In the genomic region with DNA sequence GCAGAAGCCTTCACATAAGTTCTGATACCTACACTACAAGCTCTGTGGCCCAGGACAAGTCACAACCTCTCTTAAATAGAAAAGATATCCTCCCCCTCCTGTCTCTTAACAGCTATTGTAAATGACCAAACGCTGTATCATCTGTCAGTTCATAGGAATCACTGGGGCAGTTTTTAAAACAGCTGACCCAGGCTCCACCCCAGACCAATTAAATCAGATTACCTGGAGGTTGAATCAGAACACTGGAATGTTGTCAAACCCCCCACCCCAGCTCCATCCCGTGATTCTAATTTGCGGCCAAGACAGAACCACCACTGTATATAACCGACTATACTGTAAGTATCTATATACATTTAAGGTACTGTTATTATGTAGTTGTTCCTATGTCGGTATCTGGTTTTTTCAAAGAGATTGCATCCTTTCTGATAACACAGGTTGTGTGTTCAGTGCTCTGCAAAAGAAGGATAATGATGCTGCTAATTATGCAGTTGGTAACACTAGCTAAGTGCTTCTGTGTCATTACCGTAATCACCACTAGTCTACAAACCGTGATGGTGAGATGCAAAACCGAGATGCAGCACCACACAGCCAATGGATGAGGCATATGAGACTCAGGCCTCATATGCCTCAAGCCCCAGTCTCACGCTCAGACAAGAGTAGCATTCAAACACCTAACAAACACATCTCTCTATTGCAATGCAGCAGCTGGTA, we compare ENCODE assay signal across 10 cellular contexts. TPM values are rescaled to one million over a fixed set of nuclear protein-coding genes. Genes with fewer than 3 reads are reported as not detected.
DNase-seq lines count a peak whose midpoint lies in the region; ATAC-seq and TF ChIP-seq lines count a peak whose summit lies in the region.
"Had no signal": no experiment of that assay in that cellular context is flagged by ENCODE, and none has a peak within 500 bp of the region (broad histone marks: within the 10 kb centered on the region; RNA-seq: fewer than 3 reads in every experiment).

No MANE protein-coding gene starts in this region.

- no peak overlapping the region for H3T11ph ChIP-seq in H9 (ENCODE audit: low read length)

- intact Hi-C loops in OCI-LY7 (cut with micrococcal nuclease; ENCODE audit: unreplicated experiment), result no loop called here

- H3K4ac ChIP-seq in H9 (ENCODE audit: low read depth, low read length), result no peak overlapping the region

- H2BK5ac ChIP-seq in H9 (ENCODE audit: insufficient read length, low read length), result no peak overlapping the region

- peaks cover 0 to 10% (median 5%) of the 10 kb centered on the region in 3 experiments; a peak in 5 of 7 replicates for H3K36me3 Mint-ChIP-seq in H9 (ENCODE audit: insufficient read depth in 1 of 3, low read depth in 3 of 3)

- H3K4me2 ChIP-seq in H9 (ENCODE audit: insufficient read depth, insufficient read length, low read length) (no peak overlapping the region), OCI-LY7 (ENCODE audit: low read length) (no peak overlapping the region)

- H3K79me2 ChIP-seq in H9 (ENCODE audit: insufficient read depth, low read length) (no peaks in the 10 kb centered on the region), OCI-LY7 (ENCODE audit: insufficient read depth, low read depth, low read length) (no peaks in the 10 kb centered on the region)

- peaks cover 8% of the 10 kb centered on the region for H3K36me3 ChIP-seq in OCI-LY7 (ENCODE audit: insufficient read depth, low read length)

- H4K20me1 ChIP-seq in H9 (ENCODE audit: control insufficient read depth, insufficient read depth, insufficient read length) (peaks cover 3% of the 10 kb centered on the region), OCI-LY7 (ENCODE audit: insufficient read depth, low read length) (no peaks in the 10 kb centered on the region)

- H3K4me3 ChIP-seq in OCI-LY7 (ENCODE audit: low read depth, low read length, poor library complexity, severe bottlenecking), result no peak overlapping the region
- H3K4me3 ChIP-seq in retinal pigment epithelial cell (ENCODE audit: low read length), result peak overlapping the region; percentile 80

- no peak overlapping the region for H2BK120ac ChIP-seq in H9 (ENCODE audit: low read depth, low read length, poor library complexity, severe bottlenecking)

- no peaks in the 10 kb centered on the region for H3K79me1 ChIP-seq in H9 (ENCODE audit: insufficient read depth, low read depth, low read length, poor library complexity, severe bottlenecking)

- peaks cover 59% of the 10 kb centered on the region for H3K27me3 Mint-ChIP-seq in H9 (ENCODE audit: low read depth)

- CTCF ChIA-PET in OCI-LY7 (lab: Charles Lee; ENCODE audit: unreplicated experiment), result interaction anchor here (0.6 to 0.8 kb wide), 2 partner anchors 163 to 285 kb away, joined by 3 to 10 read pairs; no protein-coding TSS in a partner anchor

- POLR2A ChIA-PET in OCI-LY7 (lab: Charles Lee), result interaction anchor here (0.6 kb wide), 1 partner anchor 264 kb away, joined by 3 read pairs; no protein-coding TSS in a partner anchor

- TF ChIP-seq CTCF in H9 (conservative IDR thresholded peaks at IDR 0.05) (peak; percentile 45), OCI-LY7 (conservative IDR thresholded peaks at IDR 0.05; ENCODE audit: low read length) (peak; percentile 43; the same call in 1 of the 2 replicates), retinal pigment epithelial cell (conservative IDR thresholded peaks at IDR 0.05; ENCODE audit: low read depth, low read length) (peak; percentile 47)

- H3K9me3 Mint-ChIP-seq in H9, result peaks cover 4 to 6% of the 10 kb centered on the region in 2 experiments; a peak in 3 of 5 replicates
- H3K9me3 Mint-ChIP-seq: activated CD4-positive, alpha-beta memory T cell treated with anti-CD3 and anti-CD28 coated beads, Interleukin-2, amount 10 ng/mL, durations not matched to agents 7 days and 5 days had no signal

- H2AFZ ChIP-seq in H9 (ENCODE audit: low read length), result no peak overlapping the region
- no peak overlapping the region for H2AFZ ChIP-seq in OCI-LY7 (ENCODE audit: low read length)

- peaks cover 11% of the 10 kb centered on the region for H3K23me2 ChIP-seq in H9 (ENCODE audit: insufficient read length, low read depth, low read length, poor library complexity, severe bottlenecking)

- no peak overlapping the region for H3K18ac ChIP-seq in H9 (ENCODE audit: insufficient read length, low read depth, low read length)

- H3K56ac ChIP-seq in H9 (ENCODE audit: insufficient read length, low read depth, low read length), result no peak overlapping the region

- no CpG with 5 or more reads among the region's 9 CpGs for WGBS in H9 (ENCODE audit: extremely low coverage, insufficient read length, low lambda C conversion rate)

- DNase-seq in H9 (no peak), OCI-LY7 (ENCODE audit: low spot score) (peak; percentile 12), glomerular visceral epithelial cell (ENCODE audit: extremely low spot score) (peak; percentile 72), retinal pigment epithelial cell (ENCODE audit: low read depth) (peak; percentile 93), COLO829 (ENCODE audit: low spot score) (no peak), T-helper 1 cell (no peak)
- DNase-seq: activated CD4-positive, alpha-beta memory T cell treated with anti-CD3 and anti-CD28 coated beads, Interleukin-2, amount 10 ng/mL, durations not matched to agents 7 days and 5 days; SHP77 treated with DMSO at 0.1 percent for 48 hours; stimulated activated CD4-positive, alpha-beta T cell treated with anti-CD3 and anti-CD28 coated beads, Interleukin-2, amount 100 ng/mL, for 48 hours had no signal

- no peak overlapping the region for H3K14ac ChIP-seq in H9 (ENCODE audit: insufficient read depth, low read length)

- H4K8ac ChIP-seq in H9 (replicated peaks; ENCODE audit: insufficient read length, low read depth, low read length), result no peak overlapping the region

- no peaks in the 10 kb centered on the region for H3K9me2 ChIP-seq in OCI-LY7 (ENCODE audit: insufficient read depth, low read length)

- no peak for ATAC-seq in GM19324 (IDR thresholded peaks at IDR 0.05; ENCODE audit: low FRiP score, unreplicated experiment)

- no peak overlapping the region for H2BK12ac ChIP-seq in H9 (ENCODE audit: insufficient read length, low read depth, low read length)

- H2BK20ac ChIP-seq in H9 (ENCODE audit: low read depth, low read length, poor library complexity, severe bottlenecking), result no peak overlapping the region

- H3K9me3 ChIP-seq in H9 (ENCODE audit: control insufficient read depth, low read depth, low read length) (no peaks in the 10 kb centered on the region), OCI-LY7 (ENCODE audit: low read length) (peaks cover 7% of the 10 kb centered on the region; the same call in 1 of the 2 replicates)

- H3K9ac ChIP-seq in H9 (ENCODE audit: extremely low read depth, insufficient read length, low read length), result no peak overlapping the region

- H4K5ac ChIP-seq in H9 (ENCODE audit: insufficient read length, low read depth, low read length), result no peak overlapping the region

- H2AK5ac ChIP-seq in H9 (ENCODE audit: insufficient read length, low read length), result no peak overlapping the region

- H4K91ac ChIP-seq in H9 (ENCODE audit: insufficient read length, low read depth, low read length), result no peak overlapping the region

- peaks cover 3% of the 10 kb centered on the region; the same call in 1 of the 2 replicates for H3K27me3 ChIP-seq in H9 (ENCODE audit: insufficient read depth, low read length)

- H3K4me1 Mint-ChIP-seq in H9, result peaks cover 25 to 45% of the 10 kb centered on the region in 2 experiments
- H3K4me1 Mint-ChIP-seq: activated CD4-positive, alpha-beta memory T cell treated with anti-CD3 and anti-CD28 coated beads, Interleukin-2, amount 10 ng/mL, durations not matched to agents 7 days and 5 days had no signal

- peak overlapping the region in 1 of 2 experiments; percentile 50; a peak in 1 of 5 replicates for H3K4me3 Mint-ChIP-seq in H9
- H3K4me3 Mint-ChIP-seq: activated CD4-positive, alpha-beta memory T cell treated with anti-CD3 and anti-CD28 coated beads, Interleukin-2, amount 10 ng/mL, durations not matched to agents 7 days and 5 days had no signal

- H3K4me1 ChIP-seq in H9 (ENCODE audit: insufficient read depth, low read length) (no peaks in the 10 kb centered on the region; the same call in 1 of the 2 replicates), OCI-LY7 (ENCODE audit: insufficient read depth, low read length, poor library complexity, severe bottlenecking) (no peaks in the 10 kb centered on the region)

- BruUV-seq in OCI-LY7 (replicated peaks; lab: Mats Ljungman, UMichigan), result no TSS peak

- H3K27ac Mint-ChIP-seq in H9, result no peak overlapping the region
- H3K27ac Mint-ChIP-seq: activated CD4-positive, alpha-beta memory T cell treated with anti-CD3 and anti-CD28 coated beads, Interleukin-2, amount 10 ng/mL, durations not matched to agents 7 days and 5 days had no signal

- no peak overlapping the region for H3K23ac ChIP-seq in H9 (ENCODE audit: insufficient read length, low read depth, low read length)

- H3K27ac ChIP-seq in H9 (ENCODE audit: insufficient read length, low read depth, low read length) (no peak overlapping the region), OCI-LY7 (ENCODE audit: low read depth, low read length, poor library complexity, severe bottlenecking) (no peak overlapping the region)

- no peak overlapping the region for H2BK15ac ChIP-seq in H9 (ENCODE audit: low read depth, low read length)

RNA-seq across cellular contexts. Expression of gene TNS3, which starts 47.4 kb away (rescaled TPM):
- 9.2 and 9.5 TPM in 2 replicates for total RNA-seq in H9 (2021)
- total RNA-seq in OCI-LY7 (2014; rRNA removed; shearing (Covaris generic)), result 8.3 and 9.5 TPM in 2 replicates
- total RNA-seq in OCI-LY7 (2022), result 36.5 and 42.1 TPM in 2 replicates

Comparison
In these comparisons a context has a peak if more than half of its experiments do, and no peak if none do; other contexts are left out.
1. DNase-seq: peak in OCI-LY7 (single experiment), glomerular visceral epithelial cell (single experiment) and retinal pigment epithelial cell (single experiment); none in H9 (single experiment), COLO829 (single experiment) and T-helper 1 cell (0 of 5).
2. Peak in every context shown above with its lines, with median percentiles within 50 percentile points of each other: CTCF ChIP-seq.